In genomic region chr4:112889619-112890294, GRCh38 we compare ENCODE assay signal across 1 cellular context.
TF ChIP-seq lines count a peak whose summit lies in the region.

No MANE protein-coding gene starts in this region.

TF ChIP-seq in HEK293, 187 proteins besides CTCF, POLR2A, EP300 and RAD21 (continued from another document):
- no peak for TF ChIP-seq ZNF510 (tag by site-specific recombination; IDR thresholded peaks at IDR 0.05; ENCODE audit: insufficient replicate concordance)
- TF ChIP-seq ZNF621 (tag by site-specific recombination; IDR thresholded peaks at IDR 0.05) = no peak
- no peak for TF ChIP-seq KLF9 (tag by site-specific recombination; IDR thresholded peaks at IDR 0.05; ENCODE audit: low read depth)
- TF ChIP-seq ZNF629 (tag by site-specific recombination; IDR thresholded peaks at IDR 0.05) = peak; percentile 72
- TF ChIP-seq ZFP37 (tag by site-specific recombination; IDR thresholded peaks at IDR 0.05) = no peak
- TF ChIP-seq ZSCAN23 (tag by site-specific recombination; IDR thresholded peaks at IDR 0.05) = no peak
- no peak for TF ChIP-seq ZNF133 (tag by site-specific recombination; IDR thresholded peaks at IDR 0.05)
- peak; percentile 39; the same call in 1 of the 2 replicates for TF ChIP-seq ZNF2 (tag by site-specific recombination; IDR thresholded peaks at IDR 0.05)
- no peak for TF ChIP-seq ZNF16 (tag by site-specific recombination; IDR thresholded peaks at IDR 0.05; ENCODE audit: low read depth)
- TF ChIP-seq ZNF350 (tag by site-specific recombination; IDR thresholded peaks at IDR 0.05) = no peak
- peak; percentile 98 for TF ChIP-seq PRDM6 (tag by site-specific recombination; IDR thresholded peaks at IDR 0.05)
- no peak; the same call in 1 of the 2 replicates for TF ChIP-seq PATZ1 (tag by site-specific recombination; IDR thresholded peaks at IDR 0.05)
- no peak for TF ChIP-seq RBAK (tag by site-specific recombination; IDR thresholded peaks at IDR 0.05)
- peak; percentile 56; the same call in 1 of the 2 replicates for TF ChIP-seq ATF2 (tag by site-specific recombination; IDR thresholded peaks at IDR 0.05; ENCODE audit: low read depth)
- TF ChIP-seq ZNF560 (tag by site-specific recombination; IDR thresholded peaks at IDR 0.05; ENCODE audit: borderline replicate concordance) = no peak
- no peak for TF ChIP-seq ZNF501 (tag by site-specific recombination; IDR thresholded peaks at IDR 0.05)
- TF ChIP-seq ZNF791 (tag by site-specific recombination; IDR thresholded peaks at IDR 0.05) = no peak
